ENCODE assay signal across 8 cellular contexts in genomic region chr20:56554869-56555268, GRCh38. TPM values are rescaled to one million over a fixed set of nuclear protein-coding genes. Genes with fewer than 3 reads are reported as not detected.
A peak's percentile ranks its signal among the peaks of the same experiment; 100 is the strongest.
DNase-seq lines count a peak whose midpoint lies in the region; ATAC-seq and TF ChIP-seq lines count a peak whose summit lies in the region.

No MANE protein-coding gene starts in this region.

- H3K4me1 Mint-ChIP-seq in T-helper 2 cell treated with Interferon-gamma antibody and Interleukin-4, amounts not matched to agents 5 μg/mL and 100 μg/mL, for 36 hours (ENCODE audit: low read depth): peaks cover 8% of the 10 kb centered on the region

- H3K4me1 ChIP-seq in BLaER1: peaks cover 38% of the 10 kb centered on the region

- H3K4me3 ChIP-seq in BLaER1 (no peak overlapping the region), fibroblast of villous mesenchyme (ENCODE audit: low read depth, low read length) (no peak overlapping the region)

- no peaks in the 10 kb centered on the region for H3K27me3 Mint-ChIP-seq in T-helper 2 cell treated with Interferon-gamma antibody and Interleukin-4, amounts not matched to agents 5 μg/mL and 100 μg/mL, for 36 hours (ENCODE audit: low read depth)

- no peaks in the 10 kb centered on the region for H3K36me3 ChIP-seq in BLaER1

- H4K20me1 ChIP-seq in BLaER1: no peaks in the 10 kb centered on the region

- H3K27ac Mint-ChIP-seq in T-helper 2 cell treated with Interferon-gamma antibody and Interleukin-4, amounts not matched to agents 5 μg/mL and 100 μg/mL, for 36 hours: no peak overlapping the region

- H3K4me2 ChIP-seq in BLaER1: peak overlapping the region; percentile 64

- ATAC-seq in GM18861 (IDR thresholded peaks at IDR 0.05; ENCODE audit: unreplicated experiment) (peak; percentile 91), HG02885 (IDR thresholded peaks at IDR 0.05; ENCODE audit: poor library complexity, unreplicated experiment) (peak; percentile 83)

- DNase-seq in NCI-H1105 treated with DMSO at 0.1 percent for 48 hours (lab: John Stamatoyannopoulos, UW) (peak; percentile 45), fibroblast of villous mesenchyme (ENCODE audit: low read depth) (peak; percentile 97), pulmonary artery endothelial cell (ENCODE audit: low read depth, low spot score) (peak; percentile 86), ureter (ENCODE audit: low spot score) (no peak)
- peak; percentile 5 for DNase-seq in T-helper 2 cell treated with Interferon-gamma antibody and Interleukin-4, amounts not matched to agents 5 μg/mL and 100 μg/mL, for 36 hours (ENCODE audit: low spot score)

- H3K9me3 ChIP-seq in BLaER1: no peaks in the 10 kb centered on the region

- peak overlapping the region; percentile 72; the same call in 1 of the 2 replicates for H3K27ac ChIP-seq in BLaER1

- no peak overlapping the region for H3K4me3 Mint-ChIP-seq in T-helper 2 cell treated with Interferon-gamma antibody and Interleukin-4, amounts not matched to agents 5 μg/mL and 100 μg/mL, for 36 hours

- TF ChIP-seq CTCF in fibroblast of villous mesenchyme (IDR thresholded peaks at IDR 0.05; ENCODE audit: insufficient read depth, low read depth, low read length): peak; percentile 23

- H3K9me3 Mint-ChIP-seq in T-helper 2 cell treated with Interferon-gamma antibody and Interleukin-4, amounts not matched to agents 5 μg/mL and 100 μg/mL, for 36 hours: no peaks in the 10 kb centered on the region

- no peaks in the 10 kb centered on the region for H3K36me3 Mint-ChIP-seq in T-helper 2 cell treated with Interferon-gamma antibody and Interleukin-4, amounts not matched to agents 5 μg/mL and 100 μg/mL, for 36 hours (ENCODE audit: low read depth)

- H3K9ac ChIP-seq in BLaER1: no peak overlapping the region

- H3K27me3 ChIP-seq in BLaER1: no peaks in the 10 kb centered on the region

RNA-seq across cellular contexts. Expression of gene FAM209B, which starts 21.8 kb away (rescaled TPM):
- total RNA-seq in fibroblast of villous mesenchyme (not detected in 2 replicates), pulmonary artery endothelial cell (not detected in 2 replicates), ureter (not detected)

RNA-seq across cellular contexts. Expression of gene FAM209A, which starts 30.3 kb away (rescaled TPM):
- total RNA-seq in fibroblast of villous mesenchyme: not detected in 2 replicates
- not detected in 2 replicates for total RNA-seq in pulmonary artery endothelial cell
- total RNA-seq in ureter: not detected
